In genomic region chr2:9702604-9703084, GRCh38 we compare ENCODE assay signal across 16 cellular contexts.
DNase-seq lines count a peak whose midpoint lies in the region; ATAC-seq and TF ChIP-seq lines count a peak whose summit lies in the region.
"Had no signal": no experiment of that assay in that cellular context is flagged by ENCODE, and none has a peak within 500 bp of the region (broad histone marks: within the 10 kb centered on the region; RNA-seq: fewer than 3 reads in every experiment).

No MANE protein-coding gene starts in this region.

- no peaks in the 10 kb centered on the region for H3K27me3 Mint-ChIP-seq in stimulated activated naive CD8-positive, alpha-beta T cell treated with anti-CD3 and anti-CD28 coated beads, Interleukin-15, Interleukin-2, amounts not matched to agents 100 ng/mL and 50 ng/mL, for 24 hours
- no peaks in the 10 kb centered on the region for H3K27me3 Mint-ChIP-seq in endodermal cell (ENCODE audit: insufficient read depth)

- no peaks in the 10 kb centered on the region for H3K27me3 ChIP-seq in endodermal cell (ENCODE audit: control insufficient read depth, insufficient read depth, low read length, poor library complexity, severe bottlenecking)
- no peaks in the 10 kb centered on the region for H3K27me3 ChIP-seq in WERI-Rb-1 (ENCODE audit: insufficient read depth, low read depth, severe bottlenecking)
- H3K27me3 ChIP-seq: heart right ventricle, tibial artery had no signal

- peaks cover 62% of the 10 kb centered on the region for H3K4me1 Mint-ChIP-seq in stimulated activated naive CD8-positive, alpha-beta T cell treated with anti-CD3 and anti-CD28 coated beads, Interleukin-15, Interleukin-2, amounts not matched to agents 100 ng/mL and 50 ng/mL, for 24 hours (ENCODE audit: low read depth)
- H3K4me1 Mint-ChIP-seq in endodermal cell, result peaks cover 7% of the 10 kb centered on the region
- H3K4me1 Mint-ChIP-seq: mesothelial cell of epicardium had no signal

- peaks cover 4% of the 10 kb centered on the region for H3K4me1 ChIP-seq in endodermal cell (ENCODE audit: control insufficient read depth, insufficient read depth, low read length)

- no peaks in the 10 kb centered on the region for H3K9me3 ChIP-seq in endodermal cell (ENCODE audit: control insufficient read depth, low read length)
- no peaks in the 10 kb centered on the region for H3K9me3 ChIP-seq in WERI-Rb-1 (ENCODE audit: severe bottlenecking)
- H3K9me3 ChIP-seq: heart right ventricle, tibial artery had no signal

- no peaks in the 10 kb centered on the region for H3K36me3 Mint-ChIP-seq in stimulated activated naive CD8-positive, alpha-beta T cell treated with anti-CD3 and anti-CD28 coated beads, Interleukin-15, Interleukin-2, amounts not matched to agents 100 ng/mL and 50 ng/mL, for 24 hours (ENCODE audit: low read depth)
- no peaks in the 10 kb centered on the region for H3K36me3 Mint-ChIP-seq in endodermal cell (ENCODE audit: low read depth)
- H3K36me3 Mint-ChIP-seq: CD14-positive monocyte, mesothelial cell of epicardium had no signal

- no peak overlapping the region for H3K27ac Mint-ChIP-seq in stimulated activated naive CD8-positive, alpha-beta T cell treated with anti-CD3 and anti-CD28 coated beads, Interleukin-15, Interleukin-2, amounts not matched to agents 100 ng/mL and 50 ng/mL, for 24 hours
- H3K27ac Mint-ChIP-seq in endodermal cell, result no peak overlapping the region
- H3K27ac Mint-ChIP-seq: mesothelial cell of epicardium had no signal

- H3K9me3 Mint-ChIP-seq in stimulated activated naive CD8-positive, alpha-beta T cell treated with anti-CD3 and anti-CD28 coated beads, Interleukin-15, Interleukin-2, amounts not matched to agents 100 ng/mL and 50 ng/mL, for 24 hours, result no peaks in the 10 kb centered on the region
- no peaks in the 10 kb centered on the region for H3K9me3 Mint-ChIP-seq in endodermal cell
- H3K9me3 Mint-ChIP-seq: CD14-positive monocyte had no signal

- no peak for TF ChIP-seq CTCF in endodermal cell (conservative IDR thresholded peaks at IDR 0.05)
- no peak for TF ChIP-seq CTCF in WERI-Rb-1 (IDR thresholded peaks at IDR 0.05; ENCODE audit: low read depth, low read length)

- no peaks in the 10 kb centered on the region for H3K36me3 ChIP-seq in endodermal cell (ENCODE audit: control insufficient read depth, insufficient read depth, low read length)
- no peaks in the 10 kb centered on the region for H3K36me3 ChIP-seq in WERI-Rb-1
- H3K36me3 ChIP-seq: heart right ventricle, tibial artery had no signal

- peak overlapping the region; percentile 1 for H3K4me3 Mint-ChIP-seq in stimulated activated naive CD8-positive, alpha-beta T cell treated with anti-CD3 and anti-CD28 coated beads, Interleukin-15, Interleukin-2, amounts not matched to agents 100 ng/mL and 50 ng/mL, for 24 hours
- no peak overlapping the region for H3K4me3 Mint-ChIP-seq in endodermal cell
- H3K4me3 Mint-ChIP-seq: CD14-positive monocyte, mesothelial cell of epicardium had no signal

- H3K9ac ChIP-seq in endodermal cell (ENCODE audit: extremely low read depth, low read length, poor library complexity, severe bottlenecking), result no peak overlapping the region

- DNase-seq in NCI-H1092 treated with DMSO at 0.1 percent for 48 hours (lab: John Stamatoyannopoulos, UW) (peak; percentile 37), NCI-H1092 (lab: John Stamatoyannopoulos, UW) (no peak), endodermal cell (peak; percentile 25), WERI-Rb-1 (no peak)
- DNase-seq in stimulated activated naive CD8-positive, alpha-beta T cell treated with anti-CD3 and anti-CD28 coated beads, Interleukin-15, Interleukin-2, amounts not matched to agents 100 U/mL and 50 U/mL, for 24 hours, result no peak
- DNase-seq: kidney, NCI-H187, NCI-H82 had no signal

- no peak for ATAC-seq in stimulated activated naive CD8-positive, alpha-beta T cell treated with anti-CD3 and anti-CD28 coated beads, Interleukin-15, Interleukin-2, amounts not matched to agents 100 U/mL and 50 U/mL, for 24 hours
- ATAC-seq in GM18873 (IDR thresholded peaks at IDR 0.05; ENCODE audit: low FRiP score, unreplicated experiment) (no peak), GM21367 (IDR thresholded peaks at IDR 0.05; ENCODE audit: unreplicated experiment) (no peak)

- H3K4me3 ChIP-seq in endodermal cell (ENCODE audit: low read length) (no peak overlapping the region), WERI-Rb-1 (ENCODE audit: low read depth, low read length) (no peak overlapping the region)
- H3K4me3 ChIP-seq: heart right ventricle, tibial artery had no signal

- H3K27ac ChIP-seq in endodermal cell (ENCODE audit: low read depth, low read length) (no peak overlapping the region), WERI-Rb-1 (no peak overlapping the region)
- H3K27ac ChIP-seq: 22Rv1, tibial artery had no signal

- WGBS in endodermal cell (ENCODE audit: insufficient coverage in 1 of 2, insufficient read length in 1 of 2), 2 experiments, result 94 to 100% methylated on average over 3 of the region's 3 CpGs

Comparison
In these comparisons a context has a peak if more than half of its experiments do, and no peak if none do; other contexts are left out.
1. DNase-seq: peak in NCI-H1092 treated with DMSO at 0.1 percent for 48 hours (single experiment) and endodermal cell (single experiment); none in NCI-H1092 (single experiment), stimulated activated naive CD8-positive, alpha-beta T cell treated with anti-CD3 and anti-CD28 coated beads, Interleukin-15, Interleukin-2, amounts not matched to agents 100 U/mL and 50 U/mL, for 24 hours (single experiment) and WERI-Rb-1 (single experiment).